Comparison of ENCODE assay signal across 23 cellular contexts in genomic region chr4:88991746-88992145, GRCh38.
DNase-seq lines count a peak whose midpoint lies in the region; ATAC-seq, FAIRE-seq and TF ChIP-seq lines count a peak whose summit lies in the region.
"Had no signal": no experiment of that assay in that cellular context is flagged by ENCODE, and none has a peak within 500 bp of the region (broad histone marks: within the 10 kb centered on the region; RNA-seq: fewer than 3 reads in every experiment).

No MANE protein-coding gene starts in this region.

- TF ChIP-seq EP300 in HepG2 (IDR thresholded peaks at IDR 0.05; ENCODE audit: low read depth in 2 of 2, low read length in 2 of 2): no peak
- no peak for TF ChIP-seq EP300 in HepG2 (CRISPR knock-in tag; IDR thresholded peaks at IDR 0.05; ENCODE audit: borderline replicate concordance)

- POLR2A ChIA-PET in HepG2 (lab: Yijun Ruan, JAX) (no interaction called here), HEK293T (lab: Yijun Ruan, JAX) (no interaction called here)

- no peaks in the 10 kb centered on the region for H3K9me3 ChIP-seq in HepG2 (ENCODE audit: low read length)
- no peaks in the 10 kb centered on the region for H3K9me3 ChIP-seq in right lobe of liver
- H3K9me3 ChIP-seq: BLaER1, psoas muscle, uterus had no signal

- no peak overlapping the region for H3K4me2 ChIP-seq in HepG2 (ENCODE audit: low read depth, low read length)
- H3K4me2 ChIP-seq: BLaER1 had no signal

- H3K36me3 ChIP-seq in HepG2 (replicated peaks in 1 of 2; ENCODE audit: control insufficient read depth in 1 of 2, insufficient read depth in 2 of 2, low read length in 2 of 2): no peaks in the 10 kb centered on the region
- no peaks in the 10 kb centered on the region for H3K36me3 ChIP-seq in right lobe of liver
- H3K36me3 ChIP-seq: BLaER1, uterus had no signal

- H3K4me1 ChIP-seq in HepG2 (ENCODE audit: insufficient read depth, low read length): 0 out of 2 replicates have a peak, but pooled peaks cover 8% of the 10 kb centered on the region
- H3K4me1 ChIP-seq in right lobe of liver: no peaks in the 10 kb centered on the region
- H3K4me1 ChIP-seq: BLaER1, SJCRH30, uterus had no signal

- FAIRE-seq in HepG2 (lab: Jason Lieb, UNC): no peak
- FAIRE-seq: frontal cortex, HTR-8/SVneo had no signal

- H2AFZ ChIP-seq in HepG2 (ENCODE audit: low read length): peak overlapping the region; percentile 86

- in situ Hi-C loops in HepG2 (cut with HindIII; ENCODE audit: extremely low pct_ligation_motif_present, low pct_unique_long_range_greater_than_20kb): no loop called here

- no peaks in the 10 kb centered on the region for H3K27me3 Mint-ChIP-seq in activated T-cell treated with anti-CD3 and anti-CD28 coated beads, Interleukin-2, amount 50 U/mL, for 72 hours (ENCODE audit: low read depth)
- H3K27me3 Mint-ChIP-seq: activated CD4-positive, alpha-beta memory T cell treated with anti-CD3 and anti-CD28 coated beads, Interleukin-2, amount 10 ng/mL, durations not matched to agents 7 days and 5 days had no signal

- H3K9ac ChIP-seq in HepG2 (ENCODE audit: insufficient read depth, low read depth, low read length): no peak overlapping the region
- H3K9ac ChIP-seq: BLaER1 had no signal

- peaks cover 4% of the 10 kb centered on the region for H3K4me1 Mint-ChIP-seq in activated T-cell treated with anti-CD3 and anti-CD28 coated beads, Interleukin-2, amount 50 U/mL, for 72 hours (ENCODE audit: low read depth)
- H3K4me1 Mint-ChIP-seq: activated CD4-positive, alpha-beta memory T cell treated with anti-CD3 and anti-CD28 coated beads, Interleukin-2, amount 10 ng/mL, durations not matched to agents 7 days and 5 days; WTC11 had no signal

- no peaks in the 10 kb centered on the region for H3K79me2 ChIP-seq in HepG2 (ENCODE audit: insufficient read depth, low read length)

- no peak overlapping the region for H3K4me3 Mint-ChIP-seq in activated T-cell treated with anti-CD3 and anti-CD28 coated beads, Interleukin-2, amount 50 U/mL, for 72 hours
- H3K4me3 Mint-ChIP-seq: activated CD4-positive, alpha-beta memory T cell treated with anti-CD3 and anti-CD28 coated beads, Interleukin-2, amount 10 ng/mL, durations not matched to agents 7 days and 5 days; activated naive CD4-positive, alpha-beta T cell treated with anti-CD3 and anti-CD28 coated beads for 36 hours; nephron; T-helper 1 cell treated with Interleukin-12 subunit alpha and Interleukin-12 subunit beta and Interleukin-4 antibody, amounts not matched to agents 30 μg/mL and 1 μg/mL, for 36 hours; WTC11 had no signal

- BruUV-seq in HepG2 (replicated peaks; lab: Mats Ljungman, UMichigan): no TSS peak

- no peak overlapping the region for H3K27ac Mint-ChIP-seq in activated T-cell treated with anti-CD3 and anti-CD28 coated beads, Interleukin-2, amount 50 U/mL, for 72 hours
- H3K27ac Mint-ChIP-seq: activated CD4-positive, alpha-beta memory T cell treated with anti-CD3 and anti-CD28 coated beads, Interleukin-2, amount 10 ng/mL, durations not matched to agents 7 days and 5 days; activated naive CD4-positive, alpha-beta T cell treated with anti-CD3 and anti-CD28 coated beads for 36 hours; nephron; T-helper 1 cell treated with Interleukin-12 subunit alpha and Interleukin-12 subunit beta and Interleukin-4 antibody, amounts not matched to agents 30 μg/mL and 1 μg/mL, for 36 hours; WTC11 had no signal

- H4K20me1 ChIP-seq in HepG2 (ENCODE audit: insufficient read depth, low read length): no peaks in the 10 kb centered on the region
- H4K20me1 ChIP-seq: BLaER1 had no signal

- ATAC-seq in HepG2 (no peak), right lobe of liver (no peak)
- no peak for ATAC-seq in activated T-cell treated with anti-CD3 and anti-CD28 coated beads, Interleukin-2, amount 50 U/mL, for 72 hours (replicated peaks in 1 of 2)
- ATAC-seq: psoas muscle, WTC11 had no signal

- peaks cover 0 to 2% of the 10 kb centered on the region in 2 donors for H3K9me3 Mint-ChIP-seq in activated T-cell treated with anti-CD3 and anti-CD28 coated beads, Interleukin-2, amount 50 U/mL, for 72 hours
- H3K9me3 Mint-ChIP-seq: activated CD4-positive, alpha-beta memory T cell treated with anti-CD3 and anti-CD28 coated beads, Interleukin-2, amount 10 ng/mL, durations not matched to agents 7 days and 5 days; nephron; T-helper 1 cell treated with Interleukin-12 subunit alpha and Interleukin-12 subunit beta and Interleukin-4 antibody, amounts not matched to agents 30 μg/mL and 1 μg/mL, for 36 hours; WTC11 had no signal

- H3K27ac ChIP-seq in HepG2 (ENCODE audit: extremely low read length, insufficient read depth, low read length) (no peak overlapping the region), right lobe of liver (no peak overlapping the region)
- H3K27ac ChIP-seq: BLaER1, psoas muscle, SJCRH30, uterus had no signal

- no peak overlapping the region for H3K4me3 ChIP-seq in HepG2 (replicated peaks in 1 of 3; ENCODE audit: insufficient read depth in 1 of 3, low read depth in 2 of 3, low read length in 3 of 3)
- H3K4me3 ChIP-seq in right lobe of liver: no peak overlapping the region
- H3K4me3 ChIP-seq: BLaER1, coronary artery, psoas muscle, SJCRH30, uterus had no signal

- no peak for TF ChIP-seq CTCF in HepG2 (CRISPR knock-in tag; IDR thresholded peaks at IDR 0.05)
- TF ChIP-seq CTCF in right lobe of liver (IDR thresholded peaks at IDR 0.05): no peak

- TF ChIP-seq POLR2A in HepG2 (IDR thresholded peaks at IDR 0.05; ENCODE audit: insufficient read depth in 1 of 2, low read depth in 2 of 2, low read length in 2 of 2): no peak
- TF ChIP-seq POLR2A in right lobe of liver (IDR thresholded peaks at IDR 0.05): no peak

- CTCF ChIA-PET in HepG2 (lab: Yijun Ruan, JAX; ENCODE audit: low intra/inter-chr PET ratio, low total read pairs) (no interaction called here), HEK293T (lab: Yijun Ruan, JAX) (no interaction called here)

- intact Hi-C loops in HepG2 (cut with micrococcal nuclease; ENCODE audit: unreplicated experiment): no loop called here
- intact Hi-C loops in right lobe of liver (cut with DNase I): no loop called here

- no peak for TF ChIP-seq RAD21 in HepG2 (CRISPR knock-in tag; IDR thresholded peaks at IDR 0.05)

- H3K36me3 Mint-ChIP-seq in activated T-cell treated with anti-CD3 and anti-CD28 coated beads, Interleukin-2, amount 50 U/mL, for 72 hours (ENCODE audit: insufficient read depth in 2 of 2): no peaks in the 10 kb centered on the region
- H3K36me3 Mint-ChIP-seq: WTC11 had no signal

- DNase-seq in HepG2 (ENCODE audit: low spot score): no peak
- DNase-seq in right lobe of liver: no peak
- DNase-seq in amniotic epithelial cell (ENCODE audit: low read depth): peak; percentile 21
- peak; percentile 22 for DNase-seq in glomerular endothelial cell (ENCODE audit: extremely low read depth, low read depth, low spot score)
- no peak for DNase-seq in HEK293T (ENCODE audit: extremely low spot score)
- no peak for DNase-seq in GM19240 (ENCODE audit: insufficient read length, low spot score)
- no peak for DNase-seq in SKM-1 (lab: John Stamatoyannopoulos, UW; ENCODE audit: unreplicated experiment)
- DNase-seq in activated T-cell treated with anti-CD3 and anti-CD28 coated beads, Interleukin-2, amount 50 U/mL, for 72 hours: no peak
- DNase-seq: activated CD4-positive, alpha-beta memory T cell treated with anti-CD3 and anti-CD28 coated beads, Interleukin-2, amount 10 ng/mL, durations not matched to agents 7 days and 5 days; activated naive CD4-positive, alpha-beta T cell treated with anti-CD3 and anti-CD28 coated beads for 36 hours; NCI-H1417 treated with DMSO at 0.1 percent for 48 hours; NCI-H524 treated with DMSO at 0.1 percent for 48 hours; psoas muscle; SJCRH30; stimulated activated CD8-positive, alpha-beta memory T cell treated with anti-CD3 and anti-CD28 coated beads, Interleukin-4, amount 100 ng/mL, for 48 hours; uterus had no signal

- H3K27me3 ChIP-seq in HepG2 (ENCODE audit: control insufficient read depth in 1 of 2, insufficient read depth in 2 of 2, low read length in 2 of 2) (no peaks in the 10 kb centered on the region), right lobe of liver (no peaks in the 10 kb centered on the region)
- H3K27me3 ChIP-seq: BLaER1, SJCRH30, uterus had no signal

TF ChIP-seq in HepG2, 621 proteins besides CTCF, POLR2A, EP300 and RAD21 (continues in another document):
- TF ChIP-seq KDM5B (CRISPR knock-in tag; IDR thresholded peaks at IDR 0.05; ENCODE audit: borderline replicate concordance) (no peak), MTF1 (CRISPR knock-in tag; IDR thresholded peaks at IDR 0.05) (no peak), NCOA2 (CRISPR knock-in tag; IDR thresholded peaks at IDR 0.05) (no peak), FOXK1 (CRISPR knock-in tag; IDR thresholded peaks at IDR 0.05; ENCODE audit: borderline replicate concordance, low read depth) (no peak)
- TF ChIP-seq, protein P1, sequence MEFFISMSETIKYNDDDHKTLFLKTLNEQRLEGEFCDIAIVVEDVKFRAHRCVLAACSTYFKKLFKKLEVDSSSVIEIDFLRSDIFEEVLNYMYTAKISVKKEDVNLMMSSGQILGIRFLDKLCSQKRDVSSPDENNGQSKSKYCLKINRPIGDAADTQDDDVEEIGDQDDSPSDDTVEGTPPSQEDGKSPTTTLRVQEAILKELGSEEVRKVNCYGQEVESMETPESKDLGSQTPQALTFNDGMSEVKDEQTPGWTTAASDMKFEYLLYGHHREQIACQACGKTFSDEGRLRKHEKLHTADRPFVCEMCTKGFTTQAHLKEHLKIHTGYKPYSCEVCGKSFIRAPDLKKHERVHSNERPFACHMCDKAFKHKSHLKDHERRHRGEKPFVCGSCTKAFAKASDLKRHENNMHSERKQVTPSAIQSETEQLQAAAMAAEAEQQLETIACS (CRISPR knock-in tag; IDR thresholded peaks at IDR 0.05): no peak

TF ChIP-seq in HEK293T, 16 proteins besides CTCF, POLR2A, EP300 and RAD21:
- no peak for TF ChIP-seq FOXM1 (IDR thresholded peaks at IDR 0.05; ENCODE audit: borderline replicate concordance)
- TF ChIP-seq, protein P2, sequence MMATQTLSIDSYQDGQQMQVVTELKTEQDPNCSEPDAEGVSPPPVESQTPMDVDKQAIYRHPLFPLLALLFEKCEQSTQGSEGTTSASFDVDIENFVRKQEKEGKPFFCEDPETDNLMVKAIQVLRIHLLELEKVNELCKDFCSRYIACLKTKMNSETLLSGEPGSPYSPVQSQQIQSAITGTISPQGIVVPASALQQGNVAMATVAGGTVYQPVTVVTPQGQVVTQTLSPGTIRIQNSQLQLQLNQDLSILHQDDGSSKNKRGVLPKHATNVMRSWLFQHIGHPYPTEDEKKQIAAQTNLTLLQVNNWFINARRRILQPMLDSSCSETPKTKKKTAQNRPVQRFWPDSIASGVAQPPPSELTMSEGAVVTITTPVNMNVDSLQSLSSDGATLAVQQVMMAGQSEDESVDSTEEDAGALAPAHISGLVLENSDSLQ (IDR thresholded peaks at IDR 0.05): no peak
- no peak for TF ChIP-seq SUZ12 (IDR thresholded peaks at IDR 0.05)

Comparison
In these comparisons a context has a peak if more than half of its experiments do, and no peak if none do; other contexts are left out.
1. DNase-seq: peak in amniotic epithelial cell (single experiment) and glomerular endothelial cell (single experiment); none in HepG2 (single experiment), right lobe of liver (0 of 3), HEK293T (single experiment), GM19240 (single experiment), SKM-1 (single experiment) and activated T-cell treated with anti-CD3 and anti-CD28 coated beads, Interleukin-2, amount 50 U/mL, for 72 hours (0 of 2).